23 cellular contexts compared by ENCODE assay signal in the genomic region with DNA sequence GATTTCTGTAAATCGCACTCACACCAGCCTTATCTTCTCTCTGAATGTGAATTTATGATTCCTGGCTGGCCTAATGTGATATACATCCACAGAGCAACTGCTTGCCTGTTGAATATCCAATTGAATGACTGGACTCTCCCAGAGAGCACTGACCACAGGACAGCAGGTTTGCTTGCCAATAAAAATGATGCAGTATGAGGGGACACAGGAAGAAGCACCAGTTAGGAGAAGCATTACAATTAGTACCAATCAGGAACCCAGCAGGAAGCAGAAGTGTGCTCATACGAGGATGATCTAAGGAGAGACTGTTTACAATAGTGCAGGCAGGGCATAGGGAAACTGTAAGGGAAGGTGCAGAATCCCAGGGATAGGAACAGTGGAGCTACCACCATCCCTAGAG.
DNase-seq lines count a peak whose midpoint lies in the region; ATAC-seq, FAIRE-seq and TF ChIP-seq lines count a peak whose summit lies in the region.
"Had no signal": no experiment of that assay in that cellular context is flagged by ENCODE, and none has a peak within 500 bp of the region (broad histone marks: within the 10 kb centered on the region; RNA-seq: fewer than 3 reads in every experiment).

No MANE protein-coding gene starts in this region.

- no peak for TF ChIP-seq RAD21 in GM12878 (IDR thresholded peaks at IDR 0.05; ENCODE audit: insufficient read depth, low read depth, low read length)

- no peak for TF ChIP-seq CTCF in GM12878 (IDR thresholded peaks at IDR 0.05 in 2 of 3, conservative IDR thresholded peaks at IDR 0.05 in 1 of 3; ENCODE audit: control insufficient read depth in 2 of 3, extremely low read depth in 1 of 3, insufficient read depth in 1 of 3, low read depth in 3 of 3, low read length in 3 of 3)
- TF ChIP-seq CTCF in sigmoid colon (IDR thresholded peaks at IDR 0.05) = no peak

- H3K79me2 ChIP-seq in GM12878 (ENCODE audit: control insufficient read depth, insufficient read depth, low read length) = no peaks in the 10 kb centered on the region
- H3K79me2 ChIP-seq: hepatocyte, parathyroid adenoma had no signal

- in situ Hi-C loops in GM12878 (cut with MboI) = no loop called here

- 24% methylated on average over 2 of the region's 2 CpGs for WGBS in GM12878 (ENCODE audit: insufficient coverage, insufficient replicate concordance, low lambda C conversion rate, missing lambda C conversion rate)
- WGBS in sigmoid colon, 2 donors = 56 to 64% methylated on average over 2 of the region's 2 CpGs

- no peak for FAIRE-seq in GM12878 (lab: Jason Lieb, UNC)
- FAIRE-seq: islet of Langerhans had no signal

- POLR2A ChIA-PET in GM12878 (lab: Charles Lee) = no interaction called here

- H3K9me3 ChIP-seq in GM12878 (replicated peaks; ENCODE audit: control insufficient read depth, insufficient read depth, low read length) (no peaks in the 10 kb centered on the region), sigmoid colon (no peaks in the 10 kb centered on the region)
- H3K9me3 ChIP-seq: transverse colon had no signal

- CTCF ChIA-PET in GM12878 (lab: Yijun Ruan, JAX) = interaction anchor here (0.8 kb wide), 1 partner anchor 23 kb away, joined by 3 read pairs; no protein-coding TSS in a partner anchor

- no peaks in the 10 kb centered on the region for H3K36me3 ChIP-seq in GM12878 (ENCODE audit: control insufficient read depth in 2 of 2, insufficient read depth in 2 of 2, low read length in 1 of 2)
- H3K36me3 ChIP-seq in sigmoid colon = no peaks in the 10 kb centered on the region
- H3K36me3 ChIP-seq: transverse colon had no signal

- no peak overlapping the region for H3K4me2 ChIP-seq in GM12878 (ENCODE audit: control insufficient read depth, insufficient read depth)
- H3K4me2 ChIP-seq: hepatocyte had no signal

- 0 out of 2 replicates have a peak overlapping the region, but pooled peaks have one; percentile 17 for H2AFZ ChIP-seq in GM12878 (ENCODE audit: control insufficient read depth, low read depth, low read length)
- H2AFZ ChIP-seq: parathyroid adenoma had no signal

- ATAC-seq in GM12878 (no peak), left colon (peak; percentile 61), GM19395 (IDR thresholded peaks at IDR 0.05; ENCODE audit: unreplicated experiment) (no peak)
- ATAC-seq: activated CD8-positive, alpha-beta memory T cell treated with anti-CD3 and anti-CD28 coated beads, Interleukin-2, amount 10 ng/mL, durations not matched to agents 7 days and 5 days had no signal

- no peak overlapping the region for H3K27ac ChIP-seq in GM12878 (ENCODE audit: control insufficient read depth, insufficient read depth)
- peak overlapping the region in 1 of 4 donors; percentile 65 for H3K27ac ChIP-seq in sigmoid colon
- H3K27ac ChIP-seq: 22Rv1, parathyroid adenoma had no signal

- H3K4me3 ChIP-seq in GM12878 (no peak overlapping the region), sigmoid colon (no peak overlapping the region)
- H3K4me3 ChIP-seq: hepatocyte, lung, transverse colon had no signal

- DNase-seq in NCI-H748 (lab: John Stamatoyannopoulos, UW; ENCODE audit: unreplicated experiment) (peak; percentile 40), NCI-H748 treated with DMSO at 0.1 percent for 48 hours (lab: John Stamatoyannopoulos, UW) (no peak), GM12878 (ENCODE audit: low read depth, low spot score) (no peak), left colon (no peak), sigmoid colon (no peak), AML-193 (lab: John Stamatoyannopoulos, UW) (no peak), H4 (ENCODE audit: low spot score) (no peak)
- DNase-seq: activated CD4-positive, alpha-beta T cell treated with anti-CD3 and anti-CD28 coated beads for 48 hours; activated CD8-positive, alpha-beta memory T cell treated with anti-CD3 and anti-CD28 coated beads, Interleukin-2, amount 10 ng/mL, durations not matched to agents 7 days and 5 days; endodermal cell; GF-D8; NCI-H1092; NCI-H2081 treated with DMSO at 0.1 percent for 48 hours; RPMI8226; stimulated activated CD4-positive, alpha-beta T cell treated with anti-CD3 and anti-CD28 coated beads, Interleukin-1b, Interleukin-23, amount 100 ng/mL, for 48 hours; stimulated activated naive CD4-positive, alpha-beta T cell; transverse colon had no signal

- RAD21 ChIA-PET in GM12878 (lab: Charles Lee; ENCODE audit: unreplicated experiment) = no interaction called here

- no peaks in the 10 kb centered on the region for H3K4me1 ChIP-seq in GM12878 (ENCODE audit: control insufficient read depth, insufficient read depth, low read length)
- peaks cover 0 to 30% (median 17%) of the 10 kb centered on the region in 4 donors for H3K4me1 ChIP-seq in sigmoid colon
- H3K4me1 ChIP-seq: parathyroid adenoma had no signal

- no peaks in the 10 kb centered on the region for H4K20me1 ChIP-seq in GM12878 (ENCODE audit: control insufficient read depth, insufficient read depth)

- intact Hi-C loops in GM12878 (cut with micrococcal nuclease; ENCODE audit: unreplicated experiment) (no loop called here), left colon (cut with DNase I, micrococcal nuclease) (no loop called here), sigmoid colon (cut with DNase I) (no loop called here)

- no TSS peak for BruUV-seq in GM12878 (replicated peaks; lab: Mats Ljungman, UMichigan)

- TF ChIP-seq POLR2A in GM12878 (IDR thresholded peaks at IDR 0.05; ENCODE audit: low read depth, low read length) = no peak
- TF ChIP-seq POLR2A in sigmoid colon (IDR thresholded peaks at IDR 0.05) = no peak

- SMC1A ChIA-PET in GM12878 (lab: Charles Lee; ENCODE audit: uncharacterized antibody, unreplicated experiment) = no interaction called here

- H3K9ac ChIP-seq in GM12878 (ENCODE audit: control insufficient read depth, insufficient read depth, low read length) = no peak overlapping the region
- H3K9ac ChIP-seq: parathyroid adenoma had no signal

- H3K27me3 ChIP-seq in GM12878 (replicated peaks in 1 of 2; ENCODE audit: control insufficient read depth in 2 of 2, insufficient read depth in 2 of 2, low read length in 1 of 2) (no peaks in the 10 kb centered on the region; a peak in 1 of 4 replicates), sigmoid colon (no peaks in the 10 kb centered on the region)
- H3K27me3 ChIP-seq: hepatocyte, transverse colon had no signal

- TF ChIP-seq EP300 in GM12878 (IDR thresholded peaks at IDR 0.05; ENCODE audit: borderline replicate concordance in 1 of 2, control insufficient read depth in 1 of 2, low read depth in 2 of 2, low read length in 2 of 2) = no peak
- TF ChIP-seq EP300 in sigmoid colon (IDR thresholded peaks at IDR 0.05) = no peak

TF ChIP-seq in GM12878, 131 proteins besides CTCF, POLR2A, EP300 and RAD21 (continues in another document):
- TF ChIP-seq TBL1XR1 (IDR thresholded peaks at IDR 0.05; ENCODE audit: low read depth, low read length) (no peak), CBFB (IDR thresholded peaks at IDR 0.05; ENCODE audit: low read depth) (no peak), ZSCAN29 (IDR thresholded peaks at IDR 0.05) (no peak), POLR2AphosphoS5 (IDR thresholded peaks at IDR 0.05; ENCODE audit: low read length) (no peak), TAF1 (IDR thresholded peaks at IDR 0.05; ENCODE audit: borderline replicate concordance, low read depth, low read length) (no peak)
- TF ChIP-seq, protein P1, sequence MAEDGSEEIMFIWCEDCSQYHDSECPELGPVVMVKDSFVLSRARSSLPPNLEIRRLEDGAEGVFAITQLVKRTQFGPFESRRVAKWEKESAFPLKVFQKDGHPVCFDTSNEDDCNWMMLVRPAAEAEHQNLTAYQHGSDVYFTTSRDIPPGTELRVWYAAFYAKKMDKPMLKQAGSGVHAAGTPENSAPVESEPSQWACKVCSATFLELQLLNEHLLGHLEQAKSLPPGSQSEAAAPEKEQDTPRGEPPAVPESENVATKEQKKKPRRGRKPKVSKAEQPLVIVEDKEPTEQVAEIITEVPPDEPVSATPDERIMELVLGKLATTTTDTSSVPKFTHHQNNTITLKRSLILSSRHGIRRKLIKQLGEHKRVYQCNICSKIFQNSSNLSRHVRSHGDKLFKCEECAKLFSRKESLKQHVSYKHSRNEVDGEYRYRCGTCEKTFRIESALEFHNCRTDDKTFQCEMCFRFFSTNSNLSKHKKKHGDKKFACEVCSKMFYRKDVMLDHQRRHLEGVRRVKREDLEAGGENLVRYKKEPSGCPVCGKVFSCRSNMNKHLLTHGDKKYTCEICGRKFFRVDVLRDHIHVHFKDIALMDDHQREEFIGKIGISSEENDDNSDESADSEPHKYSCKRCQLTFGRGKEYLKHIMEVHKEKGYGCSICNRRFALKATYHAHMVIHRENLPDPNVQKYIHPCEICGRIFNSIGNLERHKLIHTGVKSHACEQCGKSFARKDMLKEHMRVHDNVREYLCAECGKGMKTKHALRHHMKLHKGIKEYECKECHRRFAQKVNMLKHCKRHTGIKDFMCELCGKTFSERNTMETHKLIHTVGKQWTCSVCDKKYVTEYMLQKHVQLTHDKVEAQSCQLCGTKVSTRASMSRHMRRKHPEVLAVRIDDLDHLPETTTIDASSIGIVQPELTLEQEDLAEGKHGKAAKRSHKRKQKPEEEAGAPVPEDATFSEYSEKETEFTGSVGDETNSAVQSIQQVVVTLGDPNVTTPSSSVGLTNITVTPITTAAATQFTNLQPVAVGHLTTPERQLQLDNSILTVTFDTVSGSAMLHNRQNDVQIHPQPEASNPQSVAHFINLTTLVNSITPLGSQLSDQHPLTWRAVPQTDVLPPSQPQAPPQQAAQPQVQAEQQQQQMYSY (CRISPR knock-in tag; IDR thresholded peaks at IDR 0.05) = no peak
- TF ChIP-seq, protein P2, sequence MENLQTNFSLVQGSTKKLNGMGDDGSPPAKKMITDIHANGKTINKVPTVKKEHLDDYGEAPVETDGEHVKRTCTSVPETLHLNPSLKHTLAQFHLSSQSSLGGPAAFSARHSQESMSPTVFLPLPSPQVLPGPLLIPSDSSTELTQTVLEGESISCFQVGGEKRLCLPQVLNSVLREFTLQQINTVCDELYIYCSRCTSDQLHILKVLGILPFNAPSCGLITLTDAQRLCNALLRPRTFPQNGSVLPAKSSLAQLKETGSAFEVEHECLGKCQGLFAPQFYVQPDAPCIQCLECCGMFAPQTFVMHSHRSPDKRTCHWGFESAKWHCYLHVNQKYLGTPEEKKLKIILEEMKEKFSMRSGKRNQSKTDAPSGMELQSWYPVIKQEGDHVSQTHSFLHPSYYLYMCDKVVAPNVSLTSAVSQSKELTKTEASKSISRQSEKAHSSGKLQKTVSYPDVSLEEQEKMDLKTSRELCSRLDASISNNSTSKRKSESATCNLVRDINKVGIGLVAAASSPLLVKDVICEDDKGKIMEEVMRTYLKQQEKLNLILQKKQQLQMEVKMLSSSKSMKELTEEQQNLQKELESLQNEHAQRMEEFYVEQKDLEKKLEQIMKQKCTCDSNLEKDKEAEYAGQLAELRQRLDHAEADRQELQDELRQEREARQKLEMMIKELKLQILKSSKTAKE (IDR thresholded peaks at IDR 0.05; ENCODE audit: low read depth, poor library complexity, severe bottlenecking) = no peak
